Comparison of ENCODE assay signal across 1 cellular context in genomic region chr17:75848523-75849303, GRCh38.
TF ChIP-seq lines count a peak whose summit lies in the region.

No MANE protein-coding gene starts in this region.

TF ChIP-seq in H1, 55 proteins besides CTCF, POLR2A, EP300 and RAD21:
- TF ChIP-seq SIX5 (IDR thresholded peaks at IDR 0.05; ENCODE audit: low read depth, low read length) (no peak), TCF12 (IDR thresholded peaks at IDR 0.05; ENCODE audit: low read depth, low read length) (0 out of 2 replicates have a peak, but pooled peaks have one; percentile 46)
